Comparison of ENCODE assay signal across 1 cellular context in genomic region chr16:82062645-82063058, GRCh38.
A peak's percentile ranks its signal among the peaks of the same experiment; 100 is the strongest.
TF ChIP-seq lines count a peak whose summit lies in the region.

No MANE protein-coding gene starts in this region.

TF ChIP-seq in IMR-90, 13 proteins besides CTCF, POLR2A, EP300 and RAD21:
- TF ChIP-seq CHD1 (IDR thresholded peaks at IDR 0.05; ENCODE audit: low read depth, low read length) (no peak), CEBPB (IDR thresholded peaks at IDR 0.05; ENCODE audit: low read depth, low read length) (peak; percentile 70)
TF ChIP-seq in IMR-90: peak in this region for 1.
